7 cellular contexts compared by ENCODE assay signal in the genomic region with DNA sequence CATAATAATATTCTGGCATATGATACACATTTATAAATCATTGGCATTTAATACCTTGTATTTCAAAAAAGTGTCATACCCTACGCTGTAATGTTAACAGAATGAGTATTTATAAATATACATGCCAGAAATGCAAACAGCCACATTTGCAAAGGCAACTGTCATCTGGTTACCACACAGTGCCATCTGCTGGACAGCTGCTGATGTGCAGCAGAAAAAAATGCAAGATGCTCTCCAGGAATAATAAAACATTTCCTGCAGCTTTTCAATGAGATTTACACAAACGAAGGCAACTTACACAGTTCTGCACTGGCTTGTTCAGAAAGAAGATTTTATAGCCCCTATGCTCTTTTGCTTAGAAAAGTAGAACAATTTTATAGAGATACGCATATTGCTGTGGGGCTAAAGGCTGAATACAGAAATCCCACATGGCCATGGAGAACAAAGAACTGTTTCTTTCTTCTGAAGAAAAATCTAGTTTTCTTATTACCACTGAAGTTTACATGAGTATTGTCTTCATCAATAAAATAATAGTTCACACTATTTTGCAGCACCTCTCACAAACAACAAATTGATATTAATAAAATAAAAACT.
A peak's percentile ranks its signal among the peaks of the same experiment; 100 is the strongest.
DNase-seq lines count a peak whose midpoint lies in the region; ATAC-seq and TF ChIP-seq lines count a peak whose summit lies in the region.

No MANE protein-coding gene starts in this region.

- H3K4me3 Mint-ChIP-seq in activated CD4-positive, alpha-beta memory T cell treated with anti-CD3 and anti-CD28 coated beads, Interleukin-2, amount 10 ng/mL, durations not matched to agents 7 days and 5 days = no peak overlapping the region
- H3K4me3 Mint-ChIP-seq in effector memory CD8-positive, alpha-beta T cell = no peak overlapping the region

- H3K27ac Mint-ChIP-seq in activated CD4-positive, alpha-beta memory T cell treated with anti-CD3 and anti-CD28 coated beads, Interleukin-2, amount 10 ng/mL, durations not matched to agents 7 days and 5 days = no peak overlapping the region
- no peak overlapping the region for H3K27ac Mint-ChIP-seq in effector memory CD8-positive, alpha-beta T cell

- H3K27me3 Mint-ChIP-seq in activated CD4-positive, alpha-beta memory T cell treated with anti-CD3 and anti-CD28 coated beads, Interleukin-2, amount 10 ng/mL, durations not matched to agents 7 days and 5 days = peaks cover 15% of the 10 kb centered on the region
- H3K27me3 Mint-ChIP-seq in effector memory CD8-positive, alpha-beta T cell = peaks cover 14 to 32% of the 10 kb centered on the region in 2 donors

- TF ChIP-seq CTCF in GM12874 (IDR thresholded peaks at IDR 0.05; ENCODE audit: insufficient read depth, low read depth, low read length) = peak; percentile 72

- H3K36me3 Mint-ChIP-seq in activated CD4-positive, alpha-beta memory T cell treated with anti-CD3 and anti-CD28 coated beads, Interleukin-2, amount 10 ng/mL, durations not matched to agents 7 days and 5 days (ENCODE audit: low read depth) = no peaks in the 10 kb centered on the region
- no peaks in the 10 kb centered on the region for H3K36me3 Mint-ChIP-seq in effector memory CD8-positive, alpha-beta T cell (ENCODE audit: insufficient read depth)

- POLR2A ChIA-PET in activated CD4-positive, alpha-beta memory T cell treated with anti-CD3 and anti-CD28 coated beads, Interleukin-2, amount 10 ng/mL, durations not matched to agents 7 days and 5 days (lab: Charles Lee) = no interaction called here

- peak; percentile 50 for DNase-seq in NCI-H2227 treated with DMSO at 0.1 percent for 48 hours (lab: John Stamatoyannopoulos, UW)
- peak; percentile 69 for DNase-seq in activated CD4-positive, alpha-beta memory T cell treated with anti-CD3 and anti-CD28 coated beads, Interleukin-2, amount 10 ng/mL, durations not matched to agents 7 days and 5 days
- peak; percentile 50 to 62 (median 62) for DNase-seq in effector memory CD8-positive, alpha-beta T cell
- peak; percentile 42 for DNase-seq in middle frontal gyrus (ENCODE audit: extremely low spot score, low spot score)
- DNase-seq in stimulated activated CD8-positive, alpha-beta memory T cell treated with anti-CD3 and anti-CD28 coated beads, Interleukin-4, amount 100 ng/mL, for 1 hour (ENCODE audit: low read depth in 2 of 2, low spot score in 1 of 2) = peak; percentile 3 to 43

- H3K4me1 Mint-ChIP-seq in activated CD4-positive, alpha-beta memory T cell treated with anti-CD3 and anti-CD28 coated beads, Interleukin-2, amount 10 ng/mL, durations not matched to agents 7 days and 5 days = no peaks in the 10 kb centered on the region
- no peaks in the 10 kb centered on the region for H3K4me1 Mint-ChIP-seq in effector memory CD8-positive, alpha-beta T cell (ENCODE audit: low read depth in 2 of 2)

- ATAC-seq in HG02938 (IDR thresholded peaks at IDR 0.05; ENCODE audit: unreplicated experiment) = peak; percentile 73
- ATAC-seq in effector memory CD8-positive, alpha-beta T cell (replicated peaks) = peak; percentile 61

- CTCF ChIA-PET in activated CD4-positive, alpha-beta memory T cell treated with anti-CD3 and anti-CD28 coated beads, Interleukin-2, amount 10 ng/mL, durations not matched to agents 7 days and 5 days (lab: Charles Lee) = interaction anchor here (0.8 to 1.7 kb wide), 6 partner anchors 10 to 591 kb away, joined by 3 to 6 read pairs (median 4); no protein-coding TSS in a partner anchor

- no peaks in the 10 kb centered on the region for H3K9me3 Mint-ChIP-seq in activated CD4-positive, alpha-beta memory T cell treated with anti-CD3 and anti-CD28 coated beads, Interleukin-2, amount 10 ng/mL, durations not matched to agents 7 days and 5 days
- H3K9me3 Mint-ChIP-seq in effector memory CD8-positive, alpha-beta T cell = no peaks in the 10 kb centered on the region

Comparison
In these comparisons a context has a peak if more than half of its experiments do, and no peak if none do; other contexts are left out.
1. Peak in every context shown above with its lines: DNase-seq and ATAC-seq.